In the genomic region with DNA sequence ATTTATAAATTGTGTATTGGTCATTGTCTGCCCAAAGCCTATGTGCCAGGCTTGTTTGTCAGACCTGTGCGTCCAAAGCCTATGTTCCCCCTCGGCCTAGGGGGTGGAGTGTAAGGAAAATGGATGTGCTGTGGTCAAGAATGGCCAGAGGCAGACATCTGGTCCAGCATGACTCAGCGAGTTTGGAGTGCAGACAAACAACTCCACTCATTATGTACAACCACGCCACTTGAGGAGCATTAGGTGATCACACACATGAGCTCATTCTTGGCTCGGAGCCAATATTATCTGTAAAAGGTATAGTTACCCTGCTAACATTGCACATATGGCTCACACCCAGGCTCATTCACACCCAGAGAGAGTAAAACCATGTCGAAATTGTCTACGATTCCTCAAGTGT, we compare ENCODE assay signal across 10 cellular contexts.
A peak's percentile ranks its signal among the peaks of the same experiment; 100 is the strongest.
DNase-seq lines count a peak whose midpoint lies in the region; ATAC-seq and TF ChIP-seq lines count a peak whose summit lies in the region.
"Had no signal": no experiment of that assay in that cellular context is flagged by ENCODE, and none has a peak within 500 bp of the region (broad histone marks: within the 10 kb centered on the region; RNA-seq: fewer than 3 reads in every experiment).

No MANE protein-coding gene starts in this region.

- no peak overlapping the region for H3K4me3 Mint-ChIP-seq in activated T-cell treated with anti-CD3 and anti-CD28 coated beads, Interleukin-2, amount 50 U/mL, for 72 hours
- no peak overlapping the region for H3K4me3 Mint-ChIP-seq in activated T-cell treated with anti-CD3 and anti-CD28 coated beads, Interleukin-2, amount 50 U/mL, for 24 hours
- no peak overlapping the region for H3K4me3 Mint-ChIP-seq in WTC11
- H3K4me3 Mint-ChIP-seq: CD4-positive, CD25-positive, alpha-beta regulatory T cell had no signal

- H3K27me3 Mint-ChIP-seq in activated T-cell treated with anti-CD3 and anti-CD28 coated beads, Interleukin-2, amount 50 U/mL, for 72 hours (ENCODE audit: low read depth): no peaks in the 10 kb centered on the region
- H3K27me3 Mint-ChIP-seq in activated T-cell treated with anti-CD3 and anti-CD28 coated beads, Interleukin-2, amount 50 U/mL, for 24 hours: no peaks in the 10 kb centered on the region
- H3K27me3 Mint-ChIP-seq in WTC11 (ENCODE audit: low read depth): no peaks in the 10 kb centered on the region
- H3K27me3 Mint-ChIP-seq: CD4-positive, CD25-positive, alpha-beta regulatory T cell had no signal

- DNase-seq in HPDE6-E6E7 (ENCODE audit: extremely low spot score) (peak; percentile 74), NCI-H524 treated with DMSO at 0.1 percent for 48 hours (lab: John Stamatoyannopoulos, UW) (peak; percentile 92), WTC11 (ENCODE audit: low spot score) (no peak)
- DNase-seq in central memory CD4-positive, alpha-beta T cell: no peak
- DNase-seq in activated T-cell treated with anti-CD3 and anti-CD28 coated beads, Interleukin-2, amount 50 U/mL, for 72 hours: no peak
- no peak for DNase-seq in activated T-cell treated with anti-CD3 and anti-CD28 coated beads, Interleukin-2, amount 50 U/mL, for 24 hours
- DNase-seq: CD4-positive, CD25-positive, alpha-beta regulatory T cell; ovary had no signal

- H3K36me3 Mint-ChIP-seq in activated T-cell treated with anti-CD3 and anti-CD28 coated beads, Interleukin-2, amount 50 U/mL, for 72 hours (ENCODE audit: insufficient read depth in 2 of 2): no peaks in the 10 kb centered on the region
- no peaks in the 10 kb centered on the region for H3K36me3 Mint-ChIP-seq in activated T-cell treated with anti-CD3 and anti-CD28 coated beads, Interleukin-2, amount 50 U/mL, for 24 hours (ENCODE audit: low read depth)
- H3K36me3 Mint-ChIP-seq in WTC11: peaks cover 4% of the 10 kb centered on the region; the same call in 1 of the 2 replicates
- H3K36me3 Mint-ChIP-seq: CD4-positive, CD25-positive, alpha-beta regulatory T cell had no signal

- POLR2A ChIA-PET in WTC11 (lab: Charles Lee): no interaction called here

- no peaks in the 10 kb centered on the region for H3K4me1 Mint-ChIP-seq in activated T-cell treated with anti-CD3 and anti-CD28 coated beads, Interleukin-2, amount 50 U/mL, for 72 hours (ENCODE audit: low read depth)
- no peaks in the 10 kb centered on the region for H3K4me1 Mint-ChIP-seq in activated T-cell treated with anti-CD3 and anti-CD28 coated beads, Interleukin-2, amount 50 U/mL, for 24 hours (ENCODE audit: low read depth)
- H3K4me1 Mint-ChIP-seq in WTC11: no peaks in the 10 kb centered on the region
- H3K4me1 Mint-ChIP-seq: CD4-positive, CD25-positive, alpha-beta regulatory T cell had no signal

- H3K9me3 Mint-ChIP-seq in activated T-cell treated with anti-CD3 and anti-CD28 coated beads, Interleukin-2, amount 50 U/mL, for 72 hours: peaks cover 0 to 2% of the 10 kb centered on the region in 2 donors
- peaks cover 14% of the 10 kb centered on the region for H3K9me3 Mint-ChIP-seq in activated T-cell treated with anti-CD3 and anti-CD28 coated beads, Interleukin-2, amount 50 U/mL, for 24 hours
- peaks cover 15% of the 10 kb centered on the region for H3K9me3 Mint-ChIP-seq in WTC11

- peak; percentile 84 for ATAC-seq in esophagus mucosa
- ATAC-seq in activated T-cell treated with anti-CD3 and anti-CD28 coated beads, Interleukin-2, amount 50 U/mL, for 72 hours (replicated peaks in 1 of 2): no peak
- ATAC-seq in WTC11: no peak

- TF ChIP-seq CTCF in 22Rv1 (IDR thresholded peaks at IDR 0.05) (no peak), WTC11 (IDR thresholded peaks at IDR 0.05) (no peak)

- no peak overlapping the region for H3K27ac Mint-ChIP-seq in activated T-cell treated with anti-CD3 and anti-CD28 coated beads, Interleukin-2, amount 50 U/mL, for 72 hours
- H3K27ac Mint-ChIP-seq in activated T-cell treated with anti-CD3 and anti-CD28 coated beads, Interleukin-2, amount 50 U/mL, for 24 hours: no peak overlapping the region
- H3K27ac Mint-ChIP-seq in WTC11: no peak overlapping the region
- H3K27ac Mint-ChIP-seq: CD4-positive, CD25-positive, alpha-beta regulatory T cell had no signal

- CTCF ChIA-PET in WTC11 (lab: Charles Lee): no interaction called here

- H3K27ac ChIP-seq in 22Rv1: peak overlapping the region; percentile 59
- H3K27ac ChIP-seq: ovary had no signal

TF ChIP-seq in WTC11, 78 proteins besides CTCF, POLR2A, EP300 and RAD21:
- TF ChIP-seq, protein P1, sequence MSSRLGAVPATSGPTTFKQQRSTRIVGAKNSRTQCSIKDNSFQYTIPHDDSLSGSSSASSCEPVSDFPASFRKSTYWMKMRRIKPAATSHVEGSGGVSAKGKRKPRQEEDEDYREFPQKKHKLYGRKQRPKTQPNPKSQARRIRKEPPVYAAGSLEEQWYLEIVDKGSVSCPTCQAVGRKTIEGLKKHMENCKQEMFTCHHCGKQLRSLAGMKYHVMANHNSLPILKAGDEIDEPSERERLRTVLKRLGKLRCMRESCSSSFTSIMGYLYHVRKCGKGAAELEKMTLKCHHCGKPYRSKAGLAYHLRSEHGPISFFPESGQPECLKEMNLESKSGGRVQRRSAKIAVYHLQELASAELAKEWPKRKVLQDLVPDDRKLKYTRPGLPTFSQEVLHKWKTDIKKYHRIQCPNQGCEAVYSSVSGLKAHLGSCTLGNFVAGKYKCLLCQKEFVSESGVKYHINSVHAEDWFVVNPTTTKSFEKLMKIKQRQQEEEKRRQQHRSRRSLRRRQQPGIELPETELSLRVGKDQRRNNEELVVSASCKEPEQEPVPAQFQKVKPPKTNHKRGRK (CRISPR knock-in tag; IDR thresholded peaks at IDR 0.05; ENCODE audit: borderline replicate concordance): no peak
- TF ChIP-seq, protein P2, sequence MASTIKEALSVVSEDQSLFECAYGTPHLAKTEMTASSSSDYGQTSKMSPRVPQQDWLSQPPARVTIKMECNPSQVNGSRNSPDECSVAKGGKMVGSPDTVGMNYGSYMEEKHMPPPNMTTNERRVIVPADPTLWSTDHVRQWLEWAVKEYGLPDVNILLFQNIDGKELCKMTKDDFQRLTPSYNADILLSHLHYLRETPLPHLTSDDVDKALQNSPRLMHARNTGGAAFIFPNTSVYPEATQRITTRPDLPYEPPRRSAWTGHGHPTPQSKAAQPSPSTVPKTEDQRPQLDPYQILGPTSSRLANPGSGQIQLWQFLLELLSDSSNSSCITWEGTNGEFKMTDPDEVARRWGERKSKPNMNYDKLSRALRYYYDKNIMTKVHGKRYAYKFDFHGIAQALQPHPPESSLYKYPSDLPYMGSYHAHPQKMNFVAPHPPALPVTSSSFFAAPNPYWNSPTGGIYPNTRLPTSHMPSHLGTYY (CRISPR knock-in tag; IDR thresholded peaks at IDR 0.05): no peak
- TF ChIP-seq MYBL2 (CRISPR knock-in tag; IDR thresholded peaks at IDR 0.05) (no peak), NR2C2 (CRISPR knock-in tag; IDR thresholded peaks at IDR 0.05) (no peak), ZNF671 (CRISPR knock-in tag; IDR thresholded peaks at IDR 0.05) (no peak), CREB1 (CRISPR knock-in tag; IDR thresholded peaks at IDR 0.05) (no peak), SP1 (CRISPR knock-in tag; conservative IDR thresholded peaks at IDR 0.05) (no peak), ZBTB21 (CRISPR knock-in tag; IDR thresholded peaks at IDR 0.05; ENCODE audit: borderline replicate concordance) (no peak)
- TF ChIP-seq, protein P3, sequence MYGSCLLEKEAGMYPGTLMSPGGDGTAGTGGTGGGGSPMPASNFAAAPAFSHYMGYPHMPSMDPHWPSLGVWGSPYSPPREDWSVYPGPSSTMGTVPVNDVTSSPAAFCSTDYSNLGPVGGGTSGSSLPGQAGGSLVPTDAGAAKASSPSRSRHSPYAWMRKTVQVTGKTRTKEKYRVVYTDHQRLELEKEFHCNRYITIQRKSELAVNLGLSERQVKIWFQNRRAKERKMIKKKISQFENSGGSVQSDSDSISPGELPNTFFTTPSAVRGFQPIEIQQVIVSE (CRISPR knock-in tag; IDR thresholded peaks at IDR 0.05; ENCODE audit: borderline replicate concordance): no peak
TF ChIP-seq in WTC11: peak in this region for 0.

Comparison
In these comparisons a context has a peak if more than half of its experiments do, and no peak if none do; other contexts are left out.
1. DNase-seq: peak in HPDE6-E6E7 (single experiment) and NCI-H524 treated with DMSO at 0.1 percent for 48 hours (single experiment); none in central memory CD4-positive, alpha-beta T cell (single experiment), activated T-cell treated with anti-CD3 and anti-CD28 coated beads, Interleukin-2, amount 50 U/mL, for 72 hours (0 of 2), activated T-cell treated with anti-CD3 and anti-CD28 coated beads, Interleukin-2, amount 50 U/mL, for 24 hours (single experiment) and WTC11 (single experiment).